Comparison of ENCODE assay signal across 1 cellular context in the genomic region with DNA sequence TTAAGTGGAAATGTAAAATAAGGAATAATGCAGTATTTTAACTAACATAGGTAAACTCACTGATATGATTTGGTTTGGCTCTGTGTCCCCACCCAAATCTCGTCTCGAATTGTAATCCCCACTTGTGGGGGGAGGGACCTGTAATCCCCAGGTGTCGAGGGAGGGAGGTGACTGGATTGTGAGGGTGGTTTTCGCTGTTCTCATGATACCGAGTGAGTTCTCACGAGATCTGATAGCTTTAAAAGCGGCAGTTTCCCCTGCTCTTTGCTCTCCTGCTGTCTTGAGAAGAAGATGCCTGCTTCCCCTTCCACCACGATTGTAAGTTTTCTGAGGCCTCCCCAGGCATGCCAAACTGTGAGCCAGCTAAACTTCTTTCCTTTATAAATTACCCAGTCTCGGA.
TF ChIP-seq lines count a peak whose summit lies in the region.

No MANE protein-coding gene starts in this region.

TF ChIP-seq in K562, 482 proteins besides CTCF, POLR2A, EP300 and RAD21 (continued from another document):
- TF ChIP-seq, protein P1, sequence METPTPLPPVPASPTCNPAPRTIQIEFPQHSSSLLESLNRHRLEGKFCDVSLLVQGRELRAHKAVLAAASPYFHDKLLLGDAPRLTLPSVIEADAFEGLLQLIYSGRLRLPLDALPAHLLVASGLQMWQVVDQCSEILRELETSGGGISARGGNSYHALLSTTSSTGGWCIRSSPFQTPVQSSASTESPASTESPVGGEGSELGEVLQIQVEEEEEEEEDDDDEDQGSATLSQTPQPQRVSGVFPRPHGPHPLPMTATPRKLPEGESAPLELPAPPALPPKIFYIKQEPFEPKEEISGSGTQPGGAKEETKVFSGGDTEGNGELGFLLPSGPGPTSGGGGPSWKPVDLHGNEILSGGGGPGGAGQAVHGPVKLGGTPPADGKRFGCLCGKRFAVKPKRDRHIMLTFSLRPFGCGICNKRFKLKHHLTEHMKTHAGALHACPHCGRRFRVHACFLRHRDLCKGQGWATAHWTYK (CRISPR knock-in tag; IDR thresholded peaks at IDR 0.05) = no peak
- no peak for TF ChIP-seq ELF1 (tag; IDR thresholded peaks at IDR 0.05)
- TF ChIP-seq HSF4 (CRISPR knock-in tag; IDR thresholded peaks at IDR 0.05; ENCODE audit: borderline replicate concordance) = no peak
- no peak for TF ChIP-seq HMG20B (CRISPR knock-in tag; IDR thresholded peaks at IDR 0.05)
- no peak for TF ChIP-seq TRIM28 (IDR thresholded peaks at IDR 0.05)
- no peak for TF ChIP-seq ZNF75A (CRISPR knock-in tag; IDR thresholded peaks at IDR 0.05)
- no peak for TF ChIP-seq ZNF445 (CRISPR knock-in tag; IDR thresholded peaks at IDR 0.05; ENCODE audit: low read depth)
